29 cellular contexts compared by ENCODE assay signal in the genomic region with DNA sequence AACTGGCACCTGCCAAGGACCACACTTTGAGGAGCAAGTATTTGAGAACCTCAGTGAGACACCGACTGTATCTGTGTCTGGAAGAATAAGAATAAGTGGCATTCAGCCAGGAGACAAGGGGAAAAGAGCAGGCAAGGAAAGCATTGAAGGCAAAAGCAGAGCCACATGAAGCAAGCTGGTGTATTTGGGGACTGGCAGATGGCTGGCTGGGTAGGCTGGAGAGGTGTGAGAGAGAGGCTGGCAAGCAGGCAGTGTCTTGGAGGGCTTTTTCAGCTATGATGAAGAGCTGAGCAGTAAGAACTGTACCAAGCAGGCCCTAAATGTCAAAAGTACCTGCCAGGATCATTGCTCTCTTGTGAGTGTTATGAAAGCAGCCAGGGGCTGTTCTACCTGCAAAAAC. TPM values are rescaled to one million over a fixed set of nuclear protein-coding genes. Genes with fewer than 3 reads are reported as not detected.
DNase-seq lines count a peak whose midpoint lies in the region; ATAC-seq and TF ChIP-seq lines count a peak whose summit lies in the region.
"Had no signal": no experiment of that assay in that cellular context is flagged by ENCODE, and none has a peak within 500 bp of the region (broad histone marks: within the 10 kb centered on the region; RNA-seq: fewer than 3 reads in every experiment).

No MANE protein-coding gene starts in this region.

- H4K20me1 ChIP-seq in Karpas-422 (ENCODE audit: insufficient read depth, low read depth, low read length) (no peaks in the 10 kb centered on the region), PC-3 (ENCODE audit: low read length) (no peaks in the 10 kb centered on the region)

- H3K4me1 ChIP-seq in ACC112 (ENCODE audit: control insufficient read depth, insufficient read depth, low read length, unreplicated experiment): peaks cover 25% of the 10 kb centered on the region
- H3K4me1 ChIP-seq in Karpas-422 (ENCODE audit: low read length): peaks cover 76% of the 10 kb centered on the region
- peaks cover 22% of the 10 kb centered on the region for H3K4me1 ChIP-seq in PC-3 (ENCODE audit: insufficient read depth, low read length)
- H3K4me1 ChIP-seq in mesenchymal stem cell (ENCODE audit: control insufficient read depth, insufficient read depth, low read depth, low read length): peaks cover 4% of the 10 kb centered on the region
- H3K4me1 ChIP-seq: BE2C, right atrium auricular region, testis had no signal

- H2BK12ac ChIP-seq in mesenchymal stem cell (ENCODE audit: low read length in 2 of 2): peak overlapping the region; percentile 12 to 97

- BruUV-seq in PC-3 (replicated peaks; lab: Mats Ljungman, UMichigan): no TSS peak

- intact Hi-C loops in PC-3 (cut with micrococcal nuclease): loop anchor here (1.0 to 10.0 kb wide), 5 partner anchors 7 to 1231 kb away; a partner anchor contains a TSS

- H3K27ac ChIP-seq in ACC112 (ENCODE audit: low read depth, low read length) (peak overlapping the region; percentile 57; the same call in 1 of the 2 replicates), Karpas-422 (ENCODE audit: low read length) (peak overlapping the region; percentile 92), PC-3 (ENCODE audit: low read length) (peak overlapping the region; percentile 84), mesenchymal stem cell (ENCODE audit: low read length, poor library complexity, severe bottlenecking) (no peak overlapping the region)
- H3K27ac ChIP-seq: cardiac muscle cell, right atrium auricular region, RWPE1, testis had no signal

- H3K9me2 ChIP-seq in Karpas-422 (replicated peaks; ENCODE audit: insufficient read depth, low read length) (no peaks in the 10 kb centered on the region), PC-3 (replicated peaks; ENCODE audit: low read length) (no peaks in the 10 kb centered on the region)

- DNase-seq in Karpas-422 (no peak), PC-3 (no peak), mesenchymal stem cell (no peak), H7 (no peak)
- DNase-seq: ACHN; activated CD4-positive, alpha-beta T cell treated with anti-CD3 and anti-CD28 coated beads, Interleukin-2, amount 10 ng/mL, durations not matched to agents 7 days and 5 days; activated effector memory CD4-positive, alpha-beta T cell treated with anti-CD3 and anti-CD28 coated beads, Interleukin-2, amount 50 U/mL, for 16 hours; activated T-cell treated with anti-CD3 and anti-CD28 coated beads, Interleukin-2, amount 50 U/mL, for 24 hours; aorta; BE2C; CD8-positive, alpha-beta T cell; immature natural killer cell; left colon; MV-4-11; NCI-H146; NCI-H82; small intestine; stimulated activated naive CD4-positive, alpha-beta T cell treated with Interleukin-2 at 50 U/mL for 16 hours; testis had no signal

- no peaks in the 10 kb centered on the region for H3K9me3 ChIP-seq in Karpas-422 (ENCODE audit: low read length)
- no peaks in the 10 kb centered on the region for H3K9me3 ChIP-seq in PC-3 (ENCODE audit: low read length)
- no peaks in the 10 kb centered on the region for H3K9me3 ChIP-seq in mesenchymal stem cell (ENCODE audit: control insufficient read depth, low read length)
- H3K9me3 ChIP-seq: BE2C, right atrium auricular region, testis had no signal

- H2AFZ ChIP-seq in ACC112 (ENCODE audit: low read length, unreplicated experiment) (no peak overlapping the region), Karpas-422 (ENCODE audit: low read length) (no peak overlapping the region), PC-3 (ENCODE audit: low read length) (no peak overlapping the region), mesenchymal stem cell (ENCODE audit: low read depth, low read length) (no peak overlapping the region)

- no peak overlapping the region for H2BK5ac ChIP-seq in mesenchymal stem cell (ENCODE audit: low read depth, low read length, poor library complexity, severe bottlenecking)

- peak overlapping the region; percentile 46 to 83 for H3K18ac ChIP-seq in mesenchymal stem cell (ENCODE audit: low read depth in 1 of 2, low read length in 2 of 2)

- no peaks in the 10 kb centered on the region for H3F3A ChIP-seq in PC-3 (ENCODE audit: low read length, unreplicated experiment)

- CTCF ChIA-PET in PC-3 (lab: Charles Lee): no interaction called here

- no peak for TF ChIP-seq CTCF in PC-3 (conservative IDR thresholded peaks at IDR 0.05; ENCODE audit: low read depth, low read length)

- 73% methylated on average over 1 of the region's 1 CpG for WGBS in mesenchymal stem cell

- no peaks in the 10 kb centered on the region for H3K79me1 ChIP-seq in mesenchymal stem cell (replicated peaks; ENCODE audit: low read length, poor library complexity, severe bottlenecking)

- no peaks in the 10 kb centered on the region for H3K36me3 ChIP-seq in ACC112 (ENCODE audit: insufficient read depth, low read length)
- no peaks in the 10 kb centered on the region for H3K36me3 ChIP-seq in Karpas-422 (ENCODE audit: insufficient read depth, low read length)
- no peaks in the 10 kb centered on the region for H3K36me3 ChIP-seq in PC-3 (ENCODE audit: low read depth, low read length)
- H3K36me3 ChIP-seq in mesenchymal stem cell (ENCODE audit: control insufficient read depth in 1 of 2, insufficient read depth in 2 of 2, low read depth in 1 of 2, low read length in 2 of 2): no peaks in the 10 kb centered on the region
- no peaks in the 10 kb centered on the region for H3K36me3 ChIP-seq in H7 (replicated peaks; ENCODE audit: control insufficient read depth, insufficient read depth, low read length)
- H3K36me3 ChIP-seq: BE2C, cardiac muscle cell, right atrium auricular region had no signal

- no peak overlapping the region for H2BK15ac ChIP-seq in mesenchymal stem cell (ENCODE audit: low read depth, poor library complexity, severe bottlenecking)

- POLR2A ChIA-PET in PC-3 (lab: Charles Lee; ENCODE audit: unreplicated experiment): no interaction called here

- peak overlapping the region; percentile 61 for H3K9ac ChIP-seq in Karpas-422 (ENCODE audit: low read length)
- peak overlapping the region; percentile 29 for H3K9ac ChIP-seq in PC-3 (ENCODE audit: low read length)
- no peak overlapping the region for H3K9ac ChIP-seq in mesenchymal stem cell (ENCODE audit: low read length)

- H3K79me2 ChIP-seq in ACC112 (ENCODE audit: control insufficient read depth, insufficient read depth, low read length, unreplicated experiment) (no peaks in the 10 kb centered on the region), Karpas-422 (ENCODE audit: low read length) (no peaks in the 10 kb centered on the region), PC-3 (ENCODE audit: low read length) (no peaks in the 10 kb centered on the region)

- H4K91ac ChIP-seq in mesenchymal stem cell (ENCODE audit: low read length): peak overlapping the region; percentile 86

- ATAC-seq in PC-3: no peak
- no peak for ATAC-seq in HG02642 (IDR thresholded peaks at IDR 0.05; ENCODE audit: poor library complexity, unreplicated experiment)
- ATAC-seq in GM18517 (IDR thresholded peaks at IDR 0.05; ENCODE audit: unreplicated experiment): no peak
- ATAC-seq: CD8-positive, alpha-beta T cell; left colon had no signal

- H3K27me3 ChIP-seq in ACC112 (ENCODE audit: insufficient read depth, low read length) (no peaks in the 10 kb centered on the region), Karpas-422 (ENCODE audit: low read length) (no peaks in the 10 kb centered on the region), PC-3 (ENCODE audit: low read length) (no peaks in the 10 kb centered on the region), mesenchymal stem cell (ENCODE audit: control insufficient read depth in 1 of 2, insufficient read depth in 1 of 2, low read length in 2 of 2) (no peaks in the 10 kb centered on the region), H7 (ENCODE audit: control insufficient read depth, insufficient read depth, low read length) (no peaks in the 10 kb centered on the region)
- H3K27me3 ChIP-seq: cardiac muscle cell, right atrium auricular region, testis had no signal

- peak overlapping the region in 1 of 2 experiments; percentile 53 for H3K14ac ChIP-seq in mesenchymal stem cell (ENCODE audit: low read length in 2 of 2)

- no peak overlapping the region for H2AK5ac ChIP-seq in mesenchymal stem cell (ENCODE audit: low read length, severe bottlenecking)

- no peak overlapping the region for H4K8ac ChIP-seq in mesenchymal stem cell (ENCODE audit: low read length)

- no peak overlapping the region for H3K23ac ChIP-seq in mesenchymal stem cell (ENCODE audit: low read length in 2 of 2)

- H2BK120ac ChIP-seq in mesenchymal stem cell (ENCODE audit: low read depth, low read length): no peak overlapping the region

- H3K4me2 ChIP-seq in Karpas-422 (ENCODE audit: low read depth, low read length, poor library complexity, severe bottlenecking) (peak overlapping the region; percentile 70), PC-3 (ENCODE audit: low read length) (peak overlapping the region; percentile 44; the same call in 1 of the 2 replicates), mesenchymal stem cell (ENCODE audit: low read length, poor library complexity, severe bottlenecking) (no peak overlapping the region)

- H3K4me3 ChIP-seq in ACC112 (ENCODE audit: low read depth, low read length) (no peak overlapping the region), Karpas-422 (ENCODE audit: low read length) (peak overlapping the region; percentile 60), PC-3 (ENCODE audit: low read length) (no peak overlapping the region), mesenchymal stem cell (ENCODE audit: insufficient read depth in 1 of 2, low read depth in 1 of 2, low read length in 2 of 2) (no peak overlapping the region), H7 (ENCODE audit: insufficient read depth, low read depth, low read length) (no peak overlapping the region)
- H3K4me3 ChIP-seq: cardiac muscle cell, GM12878, right atrium auricular region, testis had no signal

- H3K4ac ChIP-seq in mesenchymal stem cell (ENCODE audit: low read depth in 1 of 2, low read length in 2 of 2): no peak overlapping the region

RNA-seq across cellular contexts. Expression of a gene that starts 14.1 kb away (rescaled TPM):
- total RNA-seq in Karpas-422 (2014; rRNA removed; shearing (Covaris generic); ENCODE audit: low replicate concordance): 7.8 TPM in 1 of 2 replicates, not detected in the other
- not detected in 2 replicates for total RNA-seq in PC-3 (2014; rRNA removed)
- not detected for polyA plus RNA-seq in mesenchymal stem cell (2013, experiment 1 of 2)
- polyA plus RNA-seq in mesenchymal stem cell (2013, experiment 2 of 2): not detected
- 4.3 and 4.9 TPM in 2 replicates for total RNA-seq in H7 (2014; rRNA removed; shearing (Covaris generic))
- total RNA-seq: activated CD4-positive, alpha-beta T cell treated with anti-CD3 and anti-CD28 coated beads, Interleukin-2, amount 10 ng/mL, durations not matched to agents 7 days and 5 days; aorta; cardiac muscle cell; CD8-positive, alpha-beta T cell; GM12878; left colon; right atrium auricular region; SK-MEL-5; urinary bladder had no signal
- polyA plus RNA-seq: aorta, cardiac muscle cell, neural cell, small intestine had no signal
